1 cellular context compared by ENCODE assay signal in genomic region chr2:96195410-96196071, GRCh38.
A peak's percentile ranks its signal among the peaks of the same experiment; 100 is the strongest.
TF ChIP-seq lines count a peak whose summit lies in the region.

No MANE protein-coding gene starts in this region.

TF ChIP-seq in HepG2, 621 proteins besides CTCF, POLR2A, EP300 and RAD21:
- TF ChIP-seq MYPOP (CRISPR knock-in tag; IDR thresholded peaks at IDR 0.05): 0 out of 2 replicates have a peak, but pooled peaks have one; percentile 45
- TF ChIP-seq LCORL (IDR thresholded peaks at IDR 0.05): no peak
- 0 out of 2 replicates have a peak, but pooled peaks have one; percentile 43 for TF ChIP-seq LCORL (CRISPR knock-in tag; IDR thresholded peaks at IDR 0.05)
- TF ChIP-seq GABPA (IDR thresholded peaks at IDR 0.05; ENCODE audit: low read depth, low read length): no peak
- TF ChIP-seq GABPA (CRISPR knock-in tag; IDR thresholded peaks at IDR 0.05; ENCODE audit: low read depth): no peak
- no peak for TF ChIP-seq DNMT3B (CRISPR knock-in tag; conservative IDR thresholded peaks at IDR 0.05)
- TF ChIP-seq CREB1 (IDR thresholded peaks at IDR 0.05): no peak
- TF ChIP-seq CREB1 (CRISPR knock-in tag; IDR thresholded peaks at IDR 0.05): peak; percentile 33; the same call in 1 of the 2 replicates
